In genomic region chrX:9698566-9698965, GRCh38 we compare ENCODE assay signal across 8 cellular contexts.
"Had no signal": no experiment of that assay in that cellular context is flagged by ENCODE, and none has a peak within 500 bp of the region (broad histone marks: within the 10 kb centered on the region; RNA-seq: fewer than 3 reads in every experiment).

No MANE protein-coding gene starts in this region.

- ATAC-seq: HepG2, K562 had no signal

- H3K4me2 ChIP-seq: KMS-11 had no signal

- H3K4me3 ChIP-seq: K562 had no signal

- H3K27ac ChIP-seq: HL-60, KMS-11 had no signal

- H3K4me3 Mint-ChIP-seq: IgD-negative memory B cell had no signal

- H3K27ac Mint-ChIP-seq: IgD-negative memory B cell had no signal

- DNase-seq: IMR-90, KBM-7, KG1 had no signal
